ENCODE assay signal across 14 cellular contexts in the genomic region with DNA sequence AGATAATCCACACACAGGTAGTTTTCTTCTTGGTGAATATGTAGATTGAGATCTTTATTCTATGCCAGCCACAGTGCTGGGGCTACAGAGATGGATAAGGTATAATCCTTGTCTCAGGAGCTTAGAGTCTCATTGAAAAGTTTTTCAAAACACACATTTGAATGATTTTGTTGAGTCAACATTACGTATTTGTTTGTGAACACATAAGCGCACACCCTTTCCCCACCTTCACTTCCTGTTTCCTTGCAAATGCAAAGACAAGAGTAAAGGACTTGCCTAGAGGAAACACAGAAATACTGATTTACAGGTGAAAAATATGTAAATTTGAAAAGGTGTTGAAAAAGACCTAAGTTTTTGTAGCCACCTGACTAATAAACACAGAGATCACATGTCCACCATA. TPM values are rescaled to one million over a fixed set of nuclear protein-coding genes. Genes with fewer than 3 reads are reported as not detected.
DNase-seq lines count a peak whose midpoint lies in the region; ATAC-seq lines count a peak whose summit lies in the region.
"Had no signal": no experiment of that assay in that cellular context is flagged by ENCODE, and none has a peak within 500 bp of the region (broad histone marks: within the 10 kb centered on the region; RNA-seq: fewer than 3 reads in every experiment).

No MANE protein-coding gene starts in this region.

- peak overlapping the region; percentile 69 for H3K4me3 Mint-ChIP-seq in activated naive CD4-positive, alpha-beta T cell treated with anti-CD3 and anti-CD28 coated beads, Interleukin-2, amount 50 U/mL, for 24 hours
- peak overlapping the region; percentile 29 for H3K4me3 Mint-ChIP-seq in T-helper 1 cell treated with Interleukin-12 subunit alpha and Interleukin-12 subunit beta and Interleukin-4 antibody, amounts not matched to agents 30 μg/mL and 1 μg/mL, for 36 hours
- H3K4me3 Mint-ChIP-seq in stimulated activated naive CD8-positive, alpha-beta T cell treated with anti-CD3 and anti-CD28 coated beads, Interleukin-15, amount 100 ng/mL, for 72 hours: no peak overlapping the region

- peaks cover 45% of the 10 kb centered on the region for H3K4me1 Mint-ChIP-seq in activated naive CD4-positive, alpha-beta T cell treated with anti-CD3 and anti-CD28 coated beads, Interleukin-2, amount 50 U/mL, for 24 hours
- peaks cover 25% of the 10 kb centered on the region for H3K4me1 Mint-ChIP-seq in T-helper 1 cell treated with Interleukin-12 subunit alpha and Interleukin-12 subunit beta and Interleukin-4 antibody, amounts not matched to agents 30 μg/mL and 1 μg/mL, for 36 hours (ENCODE audit: low read depth)
- H3K4me1 Mint-ChIP-seq in stimulated activated naive CD8-positive, alpha-beta T cell treated with anti-CD3 and anti-CD28 coated beads, Interleukin-15, amount 100 ng/mL, for 72 hours: peaks cover 26% of the 10 kb centered on the region

- DNase-seq in activated naive CD4-positive, alpha-beta T cell treated with Interleukin-2 at 50 U/mL for 16 hours: no peak
- DNase-seq in dermis microvascular lymphatic vessel endothelial cell (ENCODE audit: low read depth in 2 of 2) (peak; percentile 3 to 32), middle frontal gyrus (ENCODE audit: extremely low spot score, low spot score) (no peak), DMS79 treated with DMSO at 0.1 percent for 48 hours (lab: John Stamatoyannopoulos, UW) (no peak)
- no peak for DNase-seq in stimulated activated naive CD8-positive, alpha-beta T cell treated with anti-CD3 and anti-CD28 coated beads, Interleukin-15, amount 100 ng/mL, for 72 hours
- DNase-seq: activated CD4-positive, alpha-beta T cell treated with anti-CD3 and anti-CD28 coated beads, Interleukin-2, amount 50 U/mL, for 1 hour; activated effector memory CD4-positive, alpha-beta T cell treated with Interleukin-2 at 50 U/mL for 16 hours; left ventricle myocardium inferior; NCI-H2227 treated with DMSO at 0.1 percent for 48 hours; psoas muscle; Right ventricle myocardium superior had no signal

- no peaks in the 10 kb centered on the region for H3K9me3 Mint-ChIP-seq in activated naive CD4-positive, alpha-beta T cell treated with anti-CD3 and anti-CD28 coated beads, Interleukin-2, amount 50 U/mL, for 24 hours
- H3K9me3 Mint-ChIP-seq in T-helper 1 cell treated with Interleukin-12 subunit alpha and Interleukin-12 subunit beta and Interleukin-4 antibody, amounts not matched to agents 30 μg/mL and 1 μg/mL, for 36 hours: peaks cover 3% of the 10 kb centered on the region
- no peaks in the 10 kb centered on the region for H3K9me3 Mint-ChIP-seq in stimulated activated naive CD8-positive, alpha-beta T cell treated with anti-CD3 and anti-CD28 coated beads, Interleukin-15, amount 100 ng/mL, for 72 hours

- H3K27ac Mint-ChIP-seq in activated naive CD4-positive, alpha-beta T cell treated with anti-CD3 and anti-CD28 coated beads, Interleukin-2, amount 50 U/mL, for 24 hours: peak overlapping the region; percentile 89
- peak overlapping the region; percentile 38 for H3K27ac Mint-ChIP-seq in T-helper 1 cell treated with Interleukin-12 subunit alpha and Interleukin-12 subunit beta and Interleukin-4 antibody, amounts not matched to agents 30 μg/mL and 1 μg/mL, for 36 hours
- peak overlapping the region; percentile 2 to 13 for H3K27ac Mint-ChIP-seq in stimulated activated naive CD8-positive, alpha-beta T cell treated with anti-CD3 and anti-CD28 coated beads, Interleukin-15, amount 100 ng/mL, for 72 hours

- peaks cover 11% of the 10 kb centered on the region for H3K36me3 Mint-ChIP-seq in activated naive CD4-positive, alpha-beta T cell treated with anti-CD3 and anti-CD28 coated beads, Interleukin-2, amount 50 U/mL, for 24 hours
- H3K36me3 Mint-ChIP-seq in T-helper 1 cell treated with Interleukin-12 subunit alpha and Interleukin-12 subunit beta and Interleukin-4 antibody, amounts not matched to agents 30 μg/mL and 1 μg/mL, for 36 hours (ENCODE audit: low read depth): peaks cover 33% of the 10 kb centered on the region

- no peak for ATAC-seq in stimulated activated naive CD8-positive, alpha-beta T cell treated with anti-CD3 and anti-CD28 coated beads, Interleukin-15, amount 100 ng/mL, for 72 hours
- ATAC-seq in HG02970 (IDR thresholded peaks at IDR 0.05; ENCODE audit: low FRiP score, unreplicated experiment): no peak
- ATAC-seq: psoas muscle had no signal

- no peaks in the 10 kb centered on the region for H3K27me3 Mint-ChIP-seq in activated naive CD4-positive, alpha-beta T cell treated with anti-CD3 and anti-CD28 coated beads, Interleukin-2, amount 50 U/mL, for 24 hours
- H3K27me3 Mint-ChIP-seq in T-helper 1 cell treated with Interleukin-12 subunit alpha and Interleukin-12 subunit beta and Interleukin-4 antibody, amounts not matched to agents 30 μg/mL and 1 μg/mL, for 36 hours (ENCODE audit: low read depth): no peaks in the 10 kb centered on the region
- no peaks in the 10 kb centered on the region for H3K27me3 Mint-ChIP-seq in stimulated activated naive CD8-positive, alpha-beta T cell treated with anti-CD3 and anti-CD28 coated beads, Interleukin-15, amount 100 ng/mL, for 72 hours

RNA-seq across cellular contexts. Expression of gene VAPB, which starts 27.8 kb away (rescaled TPM):
- total RNA-seq in dermis microvascular lymphatic vessel endothelial cell: 9.1 and 11.8 TPM in 2 replicates

Comparison
In these comparisons a context has a peak if more than half of its experiments do, and no peak if none do; other contexts are left out.
1. H3K27ac Mint-ChIP-seq: peak in every context shown above with its lines; median percentile 89 in activated naive CD4-positive, alpha-beta T cell treated with anti-CD3 and anti-CD28 coated beads, Interleukin-2, amount 50 U/mL, for 24 hours; 38 in T-helper 1 cell treated with Interleukin-12 subunit alpha and Interleukin-12 subunit beta and Interleukin-4 antibody, amounts not matched to agents 30 μg/mL and 1 μg/mL, for 36 hours; 8 in stimulated activated naive CD8-positive, alpha-beta T cell treated with anti-CD3 and anti-CD28 coated beads, Interleukin-15, amount 100 ng/mL, for 72 hours.
2. H3K4me3 Mint-ChIP-seq: peak in activated naive CD4-positive, alpha-beta T cell treated with anti-CD3 and anti-CD28 coated beads, Interleukin-2, amount 50 U/mL, for 24 hours (single experiment) and T-helper 1 cell treated with Interleukin-12 subunit alpha and Interleukin-12 subunit beta and Interleukin-4 antibody, amounts not matched to agents 30 μg/mL and 1 μg/mL, for 36 hours (single experiment); none in stimulated activated naive CD8-positive, alpha-beta T cell treated with anti-CD3 and anti-CD28 coated beads, Interleukin-15, amount 100 ng/mL, for 72 hours (0 of 2).
3. DNase-seq: peak in dermis microvascular lymphatic vessel endothelial cell (2 of 2); none in activated naive CD4-positive, alpha-beta T cell treated with Interleukin-2 at 50 U/mL for 16 hours (single experiment), stimulated activated naive CD8-positive, alpha-beta T cell treated with anti-CD3 and anti-CD28 coated beads, Interleukin-15, amount 100 ng/mL, for 72 hours (0 of 2), middle frontal gyrus (single experiment) and DMS79 treated with DMSO at 0.1 percent for 48 hours (single experiment).